In the genomic region with DNA sequence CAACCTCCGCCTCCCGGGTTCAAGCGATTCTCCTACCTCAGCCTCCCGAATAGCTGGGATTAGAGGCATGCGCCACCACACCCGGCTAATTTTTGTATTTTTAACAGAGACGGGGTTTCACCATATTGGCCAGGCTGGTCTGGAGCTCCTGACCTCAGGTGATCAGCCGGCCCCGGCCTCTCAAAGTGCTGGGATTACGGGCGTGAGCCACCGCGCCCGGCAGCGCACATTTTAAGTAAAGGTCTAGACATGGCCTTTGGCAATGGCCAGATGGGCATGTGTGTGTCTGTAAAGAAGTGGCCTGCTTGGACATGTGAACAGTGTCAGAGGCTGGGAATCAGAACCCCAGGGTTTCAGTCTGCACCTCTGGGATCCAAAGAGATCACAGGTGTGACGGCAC, we compare ENCODE assay signal across 8 cellular contexts. TPM values are rescaled to one million over a fixed set of nuclear protein-coding genes. Genes with fewer than 3 reads are reported as not detected.
DNase-seq lines count a peak whose midpoint lies in the region; ATAC-seq and TF ChIP-seq lines count a peak whose summit lies in the region.
"Not testable (repeated sequence)": the region's sequence is repeated elsewhere in the genome, so short reads cannot be mapped to it uniquely, and the experiment has no call there.
"Had no signal": no experiment of that assay in that cellular context is flagged by ENCODE, and none has a peak within 500 bp of the region (broad histone marks: within the 10 kb centered on the region; RNA-seq: fewer than 3 reads in every experiment).

No MANE protein-coding gene starts in this region.

- H3K4me3 Mint-ChIP-seq in GM23338: peak overlapping the region; percentile 91
- H3K4me3 Mint-ChIP-seq in MCF 10A (ENCODE audit: unreplicated experiment): peak overlapping the region; percentile 78

- not testable (repeated sequence) for H3K36me3 ChIP-seq in GM23338 (ENCODE audit: insufficient read depth); RWPE2 (ENCODE audit: low read depth); left lung; neuronal stem cell (replicated peaks in 1 of 2; ENCODE audit: control insufficient read depth in 2 of 2, insufficient read depth in 2 of 2, low read length in 2 of 2); spleen

- H2BK15ac ChIP-seq in neuronal stem cell (ENCODE audit: low read length): not testable (repeated sequence)

- H2BK12ac ChIP-seq in neuronal stem cell (ENCODE audit: low read length): not testable (repeated sequence)

- not testable (repeated sequence) for H4K8ac ChIP-seq in neuronal stem cell (ENCODE audit: low read depth, low read length)

- H3K79me2 ChIP-seq in GM23338 (replicated peaks; ENCODE audit: insufficient read depth): not testable (repeated sequence)

- H3K27ac ChIP-seq in GM23338 (ENCODE audit: low read depth); neuronal stem cell (replicated peaks; ENCODE audit: low read length): not testable (repeated sequence)
- H3K27ac ChIP-seq in RWPE2 (ENCODE audit: poor library complexity, severe bottlenecking): peak overlapping the region; percentile 66
- peak overlapping the region in 1 of 2 donors; percentile 80 for H3K27ac ChIP-seq in left lung
- peak overlapping the region in 2 of 8 donors; percentile 59 to 70 for H3K27ac ChIP-seq in spleen

- not testable (repeated sequence) for H4K20me1 ChIP-seq in GM23338 (replicated peaks; ENCODE audit: insufficient read depth)

- not testable (repeated sequence) for H3K27ac Mint-ChIP-seq in GM23338; MCF 10A (ENCODE audit: low read depth, unreplicated experiment)

- not testable (repeated sequence) for H3K9ac ChIP-seq in neuronal stem cell (ENCODE audit: low read depth, low read length, poor library complexity)

- not testable (repeated sequence) for H3K18ac ChIP-seq in neuronal stem cell (ENCODE audit: low read length)

- not testable (repeated sequence) for H3K14ac ChIP-seq in neuronal stem cell (ENCODE audit: low read length)

- not testable (repeated sequence) for H2BK5ac ChIP-seq in neuronal stem cell (ENCODE audit: low read length)

- H3K4me2 ChIP-seq in GM23338 (peak overlapping the region; percentile 95), neuronal stem cell (ENCODE audit: insufficient read depth, low read length, poor library complexity, severe bottlenecking) (peak overlapping the region; percentile 87)

- H3K9me2 ChIP-seq in GM23338 (ENCODE audit: insufficient read depth): not testable (repeated sequence)

- H3K79me1 ChIP-seq in neuronal stem cell (ENCODE audit: low read depth, low read length): not testable (repeated sequence)

- not testable (repeated sequence) for H3K23ac ChIP-seq in neuronal stem cell (ENCODE audit: low read depth, low read length, poor library complexity)

- intact Hi-C loops in MCF 10A (cut with micrococcal nuclease): loop anchor here (5.0 kb wide), 1 partner anchor 85 kb away; a partner anchor contains a TSS
- intact Hi-C loops in left lung (cut with DNase I); spleen (cut with DNase I; ENCODE audit: low total_unique reads): not testable (repeated sequence)

- POLR2A ChIA-PET in MCF 10A (lab: Yijun Ruan, JAX): interaction anchor here (0.8 to 2.5 kb wide), 9 partner anchors 9 to 295 kb away, joined by 3 to 10 read pairs (median 3); a partner anchor contains a TSS

- not testable (repeated sequence) for H3K4ac ChIP-seq in neuronal stem cell (ENCODE audit: low read length)

- H3K4me1 Mint-ChIP-seq in GM23338 (peaks cover 24% of the 10 kb centered on the region; the same call in 2 of the 3 replicates), MCF 10A (ENCODE audit: insufficient read depth, unreplicated experiment) (peaks cover 14% of the 10 kb centered on the region)

- H3K4me3 ChIP-seq in GM23338 (peak overlapping the region; percentile 94), RWPE2 (ENCODE audit: severe bottlenecking) (peak overlapping the region; percentile 71), fibroblast of pulmonary artery (replicated peaks; ENCODE audit: low read depth, low read length) (peak overlapping the region; percentile 73), left lung (peak overlapping the region; percentile 44 to 55), spleen (peak overlapping the region in 7 of 8 donors; percentile 40 to 77 (median 52))
- not testable (repeated sequence) for H3K4me3 ChIP-seq in neuronal stem cell (ENCODE audit: low read length in 2 of 2)

- H3K27me3 Mint-ChIP-seq in GM23338 (ENCODE audit: insufficient read depth, low read depth, poor library complexity): peaks cover 36% of the 10 kb centered on the region
- not testable (repeated sequence) for H3K27me3 Mint-ChIP-seq in MCF 10A (ENCODE audit: insufficient read depth, unreplicated experiment)

- CTCF ChIA-PET in MCF 10A (lab: Yijun Ruan, JAX): interaction anchor here (0.6 to 2.3 kb wide), 6 partner anchors 8 to 532 kb away, joined by 3 to 9 read pairs (median 4); a partner anchor contains a TSS

- not testable (repeated sequence) for TF ChIP-seq POLR2A in spleen (IDR thresholded peaks at IDR 0.05)

- H2AK5ac ChIP-seq in neuronal stem cell (ENCODE audit: low read depth, low read length): not testable (repeated sequence)

- H3K36me3 Mint-ChIP-seq in GM23338 (ENCODE audit: low read depth); MCF 10A (ENCODE audit: insufficient read depth, unreplicated experiment): not testable (repeated sequence)

- not testable (repeated sequence) for TF ChIP-seq CTCF in GM23338 (conservative IDR thresholded peaks at IDR 0.05; ENCODE audit: low read depth in 2 of 2); RWPE2 (IDR thresholded peaks at IDR 0.05; ENCODE audit: poor library complexity, severe bottlenecking); MCF 10A (IDR thresholded peaks at IDR 0.05; ENCODE audit: unreplicated experiment); fibroblast of pulmonary artery (IDR thresholded peaks at IDR 0.05; ENCODE audit: low read length, missing control alignments); left lung (IDR thresholded peaks at IDR 0.05); spleen (IDR thresholded peaks at IDR 0.05 in 8 of 11, conservative IDR thresholded peaks at IDR 0.05 in 3 of 11)

- WGBS in neuronal stem cell (ENCODE audit: extremely low coverage in 2 of 2, insufficient read length in 2 of 2, insufficient replicate concordance in 1 of 2), 2 donors: no CpG with 5 or more reads among the region's 16 CpGs
- WGBS in spleen, 5 donors: 61 to 73% (median 64%) methylated on average over 13 to 16 of the region's 16 CpGs

- peaks cover 20% of the 10 kb centered on the region for H3K4me1 ChIP-seq in GM23338 (ENCODE audit: insufficient read depth)
- not testable (repeated sequence) for H3K4me1 ChIP-seq in RWPE2 (ENCODE audit: insufficient read depth, poor library complexity, severe bottlenecking); neuronal stem cell (ENCODE audit: control insufficient read depth in 2 of 2, insufficient read depth in 1 of 2, low read depth in 1 of 2, low read length in 2 of 2)
- H3K4me1 ChIP-seq in left lung: peaks cover 4 to 19% of the 10 kb centered on the region in 2 donors
- H3K4me1 ChIP-seq in spleen: peaks cover 0 to 37% (median 23%) of the 10 kb centered on the region in 6 donors

- not testable (repeated sequence) for H3K9me3 ChIP-seq in RWPE2 (ENCODE audit: severe bottlenecking); neuronal stem cell (replicated peaks in 1 of 2; ENCODE audit: control insufficient read depth in 2 of 2, insufficient read depth in 1 of 2, low read depth in 1 of 2, low read length in 2 of 2)
- H3K9me3 ChIP-seq in left lung (peaks cover 0 to 10% of the 10 kb centered on the region in 2 donors), spleen (peaks cover 6 to 24% (median 17%) of the 10 kb centered on the region in 8 donors)

- not testable (repeated sequence) for H4K91ac ChIP-seq in neuronal stem cell (ENCODE audit: low read depth, low read length, poor library complexity)

- not testable (repeated sequence) for DNase-seq in GM23338 (ENCODE audit: low spot score); RWPE2 (ENCODE audit: low spot score); MCF 10A (ENCODE audit: unreplicated experiment); fibroblast of pulmonary artery (ENCODE audit: low read depth); left lung; neuronal stem cell (ENCODE audit: low spot score); spleen

- H2AFZ ChIP-seq in GM23338: peak overlapping the region; percentile 100
- H2AFZ ChIP-seq in neuronal stem cell (ENCODE audit: low read length): not testable (repeated sequence)

- not testable (repeated sequence) for H2BK120ac ChIP-seq in neuronal stem cell (ENCODE audit: low read depth, low read length)

- BruUV-seq in MCF 10A (replicated peaks; lab: Mats Ljungman, UMichigan): not testable (repeated sequence)

- H3K9me3 Mint-ChIP-seq in GM23338; MCF 10A (ENCODE audit: unreplicated experiment): not testable (repeated sequence)

- H3F3A ChIP-seq in GM23338 (replicated peaks; ENCODE audit: low read depth): not testable (repeated sequence)

- not testable (repeated sequence) for ATAC-seq in GM23338; RWPE2 (ENCODE audit: low read depth); left lung

- H3K27me3 ChIP-seq in GM23338 (ENCODE audit: insufficient read depth) (peaks cover 41% of the 10 kb centered on the region), left lung (peaks cover 0 to 43% of the 10 kb centered on the region in 2 donors), neuronal stem cell (ENCODE audit: control insufficient read depth in 3 of 3, insufficient read depth in 3 of 3, low read depth in 1 of 3, low read length in 3 of 3) (peaks cover 7 to 62% (median 31%) of the 10 kb centered on the region in 3 experiments), spleen (replicated peaks in 1 of 7) (peaks cover 0 to 39% (median 11%) of the 10 kb centered on the region in 7 donors)
- not testable (repeated sequence) for H3K27me3 ChIP-seq in RWPE2 (ENCODE audit: insufficient read depth, poor library complexity, severe bottlenecking)

RNA-seq across cellular contexts. Expression of a gene that starts 1.1 kb away (rescaled TPM):
- 4.7 and 5.7 TPM in 2 replicates for total RNA-seq in GM23338 (2014; rRNA removed; shearing (Covaris generic))
- 2.8 and 3.2 TPM in 2 replicates for polyA plus RNA-seq in GM23338 (2016; fragmentation: Nextera tagmentation; extraction: Ambion mirVana)
- total RNA-seq in MCF 10A (2022): 4.8 TPM in 2 replicates
- total RNA-seq in left lung: 10 to 100 TPM; 14.2 to 17.0 TPM
- polyA plus RNA-seq in neuronal stem cell (2013, experiment 1 of 2): 0.29 TPM
- 0.19 TPM for polyA plus RNA-seq in neuronal stem cell (2013, experiment 2 of 2)
- total RNA-seq in spleen: 10 to 100 TPM in 6 of 7 donors, 1 to 10 TPM in 1; 9.0 to 21.8 (median 15.4) TPM
- 1 to 10 TPM; 1.7 to 6.0 (median 4.8) TPM for polyA plus RNA-seq in spleen
- total RNA-seq: T-helper 2 cell treated with Interferon-gamma antibody and Interleukin-4, amounts not matched to agents 100 ng/mL and 5 ng/mL, for 36 hours had no signal
